Comparison of ENCODE assay signal across 8 cellular contexts in genomic region chr15:64381000-64381751, GRCh38. TPM values are rescaled to one million over a fixed set of nuclear protein-coding genes. Genes with fewer than 3 reads are reported as not detected.
DNase-seq lines count a peak whose midpoint lies in the region; ATAC-seq, FAIRE-seq and TF ChIP-seq lines count a peak whose summit lies in the region.

PCLAF (minus strand) TSS chr15:64381441; CDS start chr15:64381371, 70 bp downstream.

- peak; percentile 78 for TF ChIP-seq POLR2A in GM18951 (IDR thresholded peaks at IDR 0.05; ENCODE audit: extremely low read depth, insufficient read depth, insufficient read length)

- H3K27ac ChIP-seq in WERI-Rb-1, result peak within 1 kb of the TSS; percentile 93
- H3K27ac ChIP-seq in small intestine (ENCODE audit: low read depth in 1 of 2, low read length in 1 of 2), result no peak within 1 kb of the TSS

- H3K9me3 ChIP-seq in WERI-Rb-1 (ENCODE audit: severe bottlenecking) (no peaks in the 10 kb centered on the region), small intestine (ENCODE audit: control insufficient read depth, low read depth) (no peaks in the 10 kb centered on the region)

- peak; percentile 96 for ATAC-seq in HG03175 (IDR thresholded peaks at IDR 0.05; ENCODE audit: unreplicated experiment)

- peaks cover 32% of the 10 kb centered on the region for H3K36me3 ChIP-seq in WERI-Rb-1
- H3K36me3 ChIP-seq in bronchial epithelial cell (ENCODE audit: control insufficient read depth, insufficient read depth, low read length), result no peaks in the 10 kb centered on the region
- H3K36me3 ChIP-seq in small intestine (ENCODE audit: control insufficient read depth in 2 of 2, insufficient read depth in 2 of 2, low read length in 2 of 2), result no peaks in the 10 kb centered on the region

- peak; percentile 32 for FAIRE-seq in bronchial epithelial cell (lab: Jason Lieb, UNC)
- FAIRE-seq in small intestine (lab: Jason Lieb, UNC), result no peak

- in situ Hi-C loops in GM18951 (cut with MboI; ENCODE audit: low sequenced_read_pairs, unreplicated experiment), result no loop called here

- H3K27me3 ChIP-seq in WERI-Rb-1 (ENCODE audit: insufficient read depth, low read depth, severe bottlenecking) (no peaks in the 10 kb centered on the region), bronchial epithelial cell (ENCODE audit: control insufficient read depth, insufficient read depth, low read length) (no peaks in the 10 kb centered on the region), small intestine (ENCODE audit: control insufficient read depth in 2 of 2, insufficient read depth in 2 of 2, low read length in 2 of 2) (no peaks in the 10 kb centered on the region)

- H3K4me3 ChIP-seq in AG09309 (ENCODE audit: control insufficient read depth, low read depth, low read length) (peak within 1 kb of the TSS; percentile 68), WERI-Rb-1 (ENCODE audit: low read depth, low read length) (peak within 1 kb of the TSS; percentile 69), bronchial epithelial cell (ENCODE audit: low read depth, low read length) (peak within 1 kb of the TSS; percentile 55), small intestine (ENCODE audit: low read depth in 1 of 2, low read length in 2 of 2) (peak within 1 kb of the TSS; percentile 58 to 71)

- WGBS in small intestine, 3 donors, result 0 to 1% (median 1%) methylated on average over 37 to 38 of the region's 38 CpGs

- no peak for TF ChIP-seq CTCF in AG09309 (IDR thresholded peaks at IDR 0.05; ENCODE audit: control insufficient read depth, insufficient read depth, low read depth, low read length, missing control alignments)
- no peak for TF ChIP-seq CTCF in WERI-Rb-1 (IDR thresholded peaks at IDR 0.05; ENCODE audit: low read depth, low read length)
- no peak for TF ChIP-seq CTCF in bronchial epithelial cell (IDR thresholded peaks at IDR 0.05; ENCODE audit: insufficient read depth, low read length, severe bottlenecking)

- peaks cover 0 to 2% of the 10 kb centered on the region in 2 donors for H3K4me1 ChIP-seq in small intestine (ENCODE audit: control insufficient read depth in 2 of 2, insufficient read depth in 1 of 2, low read depth in 1 of 2, low read length in 1 of 2)

- DNase-seq in AG09309 (ENCODE audit: low read depth), result peak; percentile 68
- DNase-seq in NCI-H2227 treated with DMSO at 0.1 percent for 48 hours (lab: John Stamatoyannopoulos, UW), result peak; percentile 82
- peak; percentile 98 for DNase-seq in WERI-Rb-1
- DNase-seq in bronchial epithelial cell (ENCODE audit: low read depth), result peak; percentile 90
- peak; percentile 98 for DNase-seq in iPS-NIHi11 (ENCODE audit: low spot score)
- DNase-seq in small intestine, result peak; percentile 96

RNA-seq across cellular contexts. Expression of gene PCLAF, which starts in this region (rescaled TPM):
- total RNA-seq in bronchial epithelial cell, result 1.8 and 3.2 TPM in 2 replicates
- 10 to 100 TPM in 2 of 3 donors, 1 to 10 TPM in 1; 3.5 to 89.1 (median 21.5) TPM for polyA plus RNA-seq in small intestine
